1 cellular context compared by ENCODE assay signal in the genomic region with DNA sequence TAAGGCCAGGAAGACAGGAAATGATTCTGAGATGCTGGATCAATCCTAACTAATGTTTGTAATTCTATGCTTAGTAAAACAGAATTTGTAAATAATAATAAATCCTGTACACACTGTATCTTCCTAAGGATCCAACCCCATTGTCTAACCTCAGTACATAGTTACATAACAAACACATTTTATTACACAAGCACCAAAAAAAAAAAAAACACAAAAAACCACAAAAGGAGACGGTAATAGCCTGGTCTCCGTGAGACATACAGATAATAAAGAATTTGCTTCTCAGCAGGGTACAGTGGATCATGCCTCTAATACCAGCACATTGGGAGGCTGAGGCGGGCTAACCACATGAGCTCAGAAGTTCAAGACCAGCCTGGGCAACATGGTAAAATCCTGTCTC.
TF ChIP-seq lines count a peak whose summit lies in the region.

No MANE protein-coding gene starts in this region.

TF ChIP-seq in GM23338, 12 proteins besides CTCF, POLR2A, EP300 and RAD21 (continued from another document):
- TF ChIP-seq, protein P1, sequence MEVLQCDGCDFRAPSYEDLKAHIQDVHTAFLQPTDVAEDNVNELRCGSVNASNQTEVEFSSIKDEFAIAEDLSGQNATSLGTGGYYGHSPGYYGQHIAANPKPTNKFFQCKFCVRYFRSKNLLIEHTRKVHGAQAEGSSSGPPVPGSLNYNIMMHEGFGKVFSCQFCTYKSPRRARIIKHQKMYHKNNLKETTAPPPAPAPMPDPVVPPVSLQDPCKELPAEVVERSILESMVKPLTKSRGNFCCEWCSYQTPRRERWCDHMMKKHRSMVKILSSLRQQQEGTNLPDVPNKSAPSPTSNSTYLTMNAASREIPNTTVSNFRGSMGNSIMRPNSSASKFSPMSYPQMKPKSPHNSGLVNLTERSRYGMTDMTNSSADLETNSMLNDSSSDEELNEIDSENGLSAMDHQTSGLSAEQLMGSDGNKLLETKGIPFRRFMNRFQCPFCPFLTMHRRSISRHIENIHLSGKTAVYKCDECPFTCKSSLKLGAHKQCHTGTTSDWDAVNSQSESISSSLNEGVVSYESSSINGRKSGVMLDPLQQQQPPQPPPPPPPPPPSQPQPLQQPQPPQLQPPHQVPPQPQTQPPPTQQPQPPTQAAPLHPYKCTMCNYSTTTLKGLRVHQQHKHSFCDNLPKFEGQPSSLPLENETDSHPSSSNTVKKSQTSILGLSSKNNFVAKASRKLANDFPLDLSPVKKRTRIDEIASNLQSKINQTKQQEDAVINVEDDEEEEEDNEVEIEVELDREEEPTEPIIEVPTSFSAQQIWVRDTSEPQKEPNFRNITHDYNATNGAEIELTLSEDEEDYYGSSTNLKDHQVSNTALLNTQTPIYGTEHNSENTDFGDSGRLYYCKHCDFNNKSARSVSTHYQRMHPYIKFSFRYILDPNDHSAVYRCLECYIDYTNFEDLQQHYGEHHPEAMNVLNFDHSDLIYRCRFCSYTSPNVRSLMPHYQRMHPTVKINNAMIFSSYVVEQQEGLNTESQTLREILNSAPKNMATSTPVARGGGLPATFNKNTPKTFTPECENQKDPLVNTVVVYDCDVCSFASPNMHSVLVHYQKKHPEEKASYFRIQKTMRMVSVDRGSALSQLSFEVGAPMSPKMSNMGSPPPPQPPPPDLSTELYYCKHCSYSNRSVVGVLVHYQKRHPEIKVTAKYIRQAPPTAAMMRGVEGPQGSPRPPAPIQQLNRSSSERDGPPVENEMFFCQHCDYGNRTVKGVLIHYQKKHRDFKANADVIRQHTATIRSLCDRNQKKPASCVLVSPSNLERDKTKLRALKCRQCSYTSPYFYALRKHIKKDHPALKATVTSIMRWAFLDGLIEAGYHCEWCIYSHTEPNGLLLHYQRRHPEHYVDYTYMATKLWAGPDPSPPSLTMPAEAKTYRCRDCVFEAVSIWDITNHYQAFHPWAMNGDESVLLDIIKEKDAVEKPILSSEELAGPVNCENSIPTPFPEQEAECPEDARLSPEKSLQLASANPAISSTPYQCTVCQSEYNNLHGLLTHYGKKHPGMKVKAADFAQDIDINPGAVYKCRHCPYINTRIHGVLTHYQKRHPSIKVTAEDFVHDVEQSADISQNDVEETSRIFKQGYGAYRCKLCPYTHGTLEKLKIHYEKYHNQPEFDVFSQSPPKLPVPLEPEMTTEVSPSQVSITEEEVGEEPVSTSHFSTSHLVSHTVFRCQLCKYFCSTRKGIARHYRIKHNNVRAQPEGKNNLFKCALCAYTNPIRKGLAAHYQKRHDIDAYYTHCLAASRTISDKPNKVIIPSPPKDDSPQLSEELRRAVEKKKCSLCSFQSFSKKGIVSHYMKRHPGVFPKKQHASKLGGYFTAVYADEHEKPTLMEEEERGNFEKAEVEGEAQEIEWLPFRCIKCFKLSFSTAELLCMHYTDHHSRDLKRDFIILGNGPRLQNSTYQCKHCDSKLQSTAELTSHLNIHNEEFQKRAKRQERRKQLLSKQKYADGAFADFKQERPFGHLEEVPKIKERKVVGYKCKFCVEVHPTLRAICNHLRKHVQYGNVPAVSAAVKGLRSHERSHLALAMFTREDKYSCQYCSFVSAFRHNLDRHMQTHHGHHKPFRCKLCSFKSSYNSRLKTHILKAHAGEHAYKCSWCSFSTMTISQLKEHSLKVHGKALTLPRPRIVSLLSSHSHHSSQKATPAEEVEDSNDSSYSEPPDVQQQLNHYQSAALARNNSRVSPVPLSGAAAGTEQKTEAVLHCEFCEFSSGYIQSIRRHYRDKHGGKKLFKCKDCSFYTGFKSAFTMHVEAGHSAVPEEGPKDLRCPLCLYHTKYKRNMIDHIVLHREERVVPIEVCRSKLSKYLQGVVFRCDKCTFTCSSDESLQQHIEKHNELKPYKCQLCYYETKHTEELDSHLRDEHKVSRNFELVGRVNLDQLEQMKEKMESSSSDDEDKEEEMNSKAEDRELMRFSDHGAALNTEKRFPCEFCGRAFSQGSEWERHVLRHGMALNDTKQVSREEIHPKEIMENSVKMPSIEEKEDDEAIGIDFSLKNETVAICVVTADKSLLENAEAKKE (CRISPR knock-in tag; IDR thresholded peaks at IDR 0.05): no peak
- TF ChIP-seq STAT1 (IDR thresholded peaks at IDR 0.05; ENCODE audit: unreplicated experiment) (no peak), JUNB (IDR thresholded peaks at IDR 0.05; ENCODE audit: unreplicated experiment) (no peak)
